Comparison of ENCODE assay signal across 8 cellular contexts in genomic region chr12:49346659-49347306, GRCh38. TPM values are rescaled to one million over a fixed set of nuclear protein-coding genes. Genes with fewer than 3 reads are reported as not detected.
DNase-seq lines count a peak whose midpoint lies in the region; TF ChIP-seq lines count a peak whose summit lies in the region.

DNAJC22 (plus strand) TSS chr12:49346888; CDS start chr12:49348873, 1,985 bp downstream.

- DNase-seq in A673 (ENCODE audit: low spot score), result peak; percentile 58
- DNase-seq in GM10248 (ENCODE audit: extremely low spot score), result peak; percentile 71
- DNase-seq in SJSA1 (ENCODE audit: low read depth in 1 of 2, low spot score in 2 of 2), result peak in 1 of 2 experiments; percentile 35
- DNase-seq in nephron progenitor cell, result peak; percentile 60
- DNase-seq in dedifferentiated amniotic fluid mesenchymal stem cell (ENCODE audit: extremely low spot score), result no peak
- no peak for DNase-seq in globus pallidus (ENCODE audit: low spot score)
- DNase-seq in putamen (ENCODE audit: low spot score), result no peak

- BruUV-seq in A673 (replicated peaks; lab: Mats Ljungman, UMichigan), result no TSS peak

- POLR2A ChIA-PET in A673 (lab: Charles Lee; ENCODE audit: low non-redundant PET) (interaction anchor here (0.6 kb wide), 1 partner anchor 754 kb away, joined by 4 read pairs; no protein-coding TSS in a partner anchor), GM10248 (lab: Yijun Ruan, JAX) (interaction anchor here (0.9 kb wide), 1 partner anchor 79 kb away, joined by 3 read pairs; no protein-coding TSS in a partner anchor)

- H3K27me3 ChIP-seq in A673 (replicated peaks; ENCODE audit: insufficient read depth, low read depth, low read length, poor library complexity) (peaks cover 14% of the 10 kb centered on the region), SJSA1 (replicated peaks) (peaks cover 38% of the 10 kb centered on the region), endocrine pancreas (ENCODE audit: control insufficient read depth, insufficient read depth, low read length) (no peaks in the 10 kb centered on the region)

- no peaks in the 10 kb centered on the region for H3K9me3 Mint-ChIP-seq in nephron progenitor cell

- H3K27ac ChIP-seq in A673 (ENCODE audit: low read depth, low read length, poor library complexity, severe bottlenecking), result no peak within 1 kb of the TSS
- no peak within 1 kb of the TSS for H3K27ac ChIP-seq in SJSA1

- no peak within 1 kb of the TSS for H3K27ac Mint-ChIP-seq in nephron progenitor cell

- H3K4me3 Mint-ChIP-seq in nephron progenitor cell, result peak within 1 kb of the TSS; percentile 78

- H3K4me1 Mint-ChIP-seq in nephron progenitor cell, result peaks cover 51% of the 10 kb centered on the region

- peaks cover 37% of the 10 kb centered on the region for H3K4me1 ChIP-seq in A673 (ENCODE audit: insufficient read depth, low read length, poor library complexity, severe bottlenecking)
- H3K4me1 ChIP-seq in SJSA1 (replicated peaks), result peaks cover 63% of the 10 kb centered on the region
- H3K4me1 ChIP-seq in endocrine pancreas (ENCODE audit: control insufficient read depth, insufficient read depth, low read length), result no peaks in the 10 kb centered on the region

- no peaks in the 10 kb centered on the region for H3K36me3 Mint-ChIP-seq in nephron progenitor cell (ENCODE audit: low read depth)

- CTCF ChIA-PET in A673 (lab: Charles Lee) (interaction anchor here (0.5 to 2.0 kb wide), 9 partner anchors 9 to 233 kb away, joined by 3 to 18 read pairs (median 3); partner anchors contain the start of gene C1QL4), GM10248 (lab: Yijun Ruan, JAX) (interaction anchor here (0.7 to 9.6 kb wide), 37 partner anchors 9 to 411 kb away, joined by 3 to 239 read pairs (median 7); partner anchors contain the start of genes C1QL4, KCNH3, PRPH and SPATS2)

- no peaks in the 10 kb centered on the region for H3K9me3 ChIP-seq in A673 (ENCODE audit: low read depth, low read length, poor library complexity, severe bottlenecking)
- no peaks in the 10 kb centered on the region; the same call in 1 of the 2 replicates for H3K9me3 ChIP-seq in SJSA1 (replicated peaks)
- no peaks in the 10 kb centered on the region for H3K9me3 ChIP-seq in endocrine pancreas (ENCODE audit: control insufficient read depth, low read length)

- TF ChIP-seq CTCF in A673 (conservative IDR thresholded peaks at IDR 0.05; ENCODE audit: low read depth, low read length), result no peak
- TF ChIP-seq CTCF in GM10248 (IDR thresholded peaks at IDR 0.05; ENCODE audit: control extremely low read depth, extremely low read depth, low read depth, missing control alignments), result no peak
- TF ChIP-seq CTCF in nephron progenitor cell (IDR thresholded peaks at IDR 0.05), result no peak

- peak within 1 kb of the TSS; percentile 51 for H3K4me3 ChIP-seq in A673 (ENCODE audit: low read depth, low read length, poor library complexity, severe bottlenecking)
- peak within 1 kb of the TSS; percentile 35 for H3K4me3 ChIP-seq in SJSA1
- H3K4me3 ChIP-seq in endocrine pancreas (ENCODE audit: control insufficient read depth, insufficient read depth, low read length), result peak within 1 kb of the TSS; percentile 19

- H3K36me3 ChIP-seq in A673 (ENCODE audit: insufficient read depth, low read length, poor library complexity, severe bottlenecking) (no peaks in the 10 kb centered on the region), SJSA1 (no peaks in the 10 kb centered on the region), endocrine pancreas (ENCODE audit: control insufficient read depth, insufficient read depth, low read length) (no peaks in the 10 kb centered on the region)

- intact Hi-C loops in A673 (cut with micrococcal nuclease; ENCODE audit: unreplicated experiment), result loop anchor here (2.0 kb wide), 1 partner anchor 58 kb away; no protein-coding TSS in a partner anchor

- peak within 1 kb of the TSS; percentile 19 for H3K9ac ChIP-seq in endocrine pancreas (ENCODE audit: control insufficient read depth, insufficient read depth, low read length)

- peaks cover 88% of the 10 kb centered on the region for H3K27me3 Mint-ChIP-seq in nephron progenitor cell (ENCODE audit: low read depth, poor library complexity)

RNA-seq across cellular contexts. Expression of gene DNAJC22, which starts in this region (rescaled TPM):
- 1.9 and 3.0 TPM in 2 replicates for total RNA-seq in A673 (2021)
- total RNA-seq in SJSA1 (2014; rRNA removed; shearing (Covaris generic)), result 6.3 and 9.6 TPM in 2 replicates

Comparison
In these comparisons a context has a peak if more than half of its experiments do, and no peak if none do; other contexts are left out.
1. DNase-seq: peak in A673 (single experiment), GM10248 (single experiment) and nephron progenitor cell (single experiment); none in dedifferentiated amniotic fluid mesenchymal stem cell (single experiment), globus pallidus (single experiment) and putamen (single experiment).
2. Peak in every context shown above with its lines, with median percentiles within 50 percentile points of each other: H3K4me3 ChIP-seq.